16 cellular contexts compared by ENCODE assay signal in genomic region chr5:41109186-41109585, GRCh38. TPM values are rescaled to one million over a fixed set of nuclear protein-coding genes. Genes with fewer than 3 reads are reported as not detected.
DNase-seq lines count a peak whose midpoint lies in the region; ATAC-seq and TF ChIP-seq lines count a peak whose summit lies in the region.
"Had no signal": no experiment of that assay in that cellular context is flagged by ENCODE, and none has a peak within 500 bp of the region (broad histone marks: within the 10 kb centered on the region; RNA-seq: fewer than 3 reads in every experiment).

No MANE protein-coding gene starts in this region.

- peak overlapping the region in 1 of 2 experiments; percentile 66; a peak in 2 of 4 replicates for H4K8ac ChIP-seq in IMR-90 (ENCODE audit: low read depth in 2 of 2, low read length in 2 of 2)

- BruUV-seq in IMR-90 (replicated peaks; lab: Mats Ljungman, UMichigan), result no TSS peak

- H3K4me2 ChIP-seq in IMR-90 (ENCODE audit: low read depth, low read length), result peak overlapping the region; percentile 10; the same call in 1 of the 2 replicates
- no peak overlapping the region for H3K4me2 ChIP-seq in neural cell (ENCODE audit: low read length)
- H3K4me2 ChIP-seq: BLaER1 treated with 17β-estradiol and CSF1 and Interleukin-3, amounts not matched to agents 10 nM and 100 nM had no signal

- H3K4me3 ChIP-seq in IMR-90 (ENCODE audit: insufficient read depth, low read depth, low read length) (no peak overlapping the region), fibroblast of mammary gland (ENCODE audit: control insufficient read depth, low read depth, low read length) (no peak overlapping the region), neural cell (ENCODE audit: low read length) (no peak overlapping the region)
- H3K4me3 ChIP-seq in naive thymus-derived CD4-positive, alpha-beta T cell (ENCODE audit: low read length), result no peak overlapping the region
- H3K4me3 ChIP-seq: BLaER1 treated with 17β-estradiol and CSF1 and Interleukin-3, amounts not matched to agents 10 nM and 100 nM; K562 had no signal

- TF ChIP-seq RAD21 in IMR-90 (IDR thresholded peaks at IDR 0.05; ENCODE audit: low read length) (no peak), neural cell (conservative IDR thresholded peaks at IDR 0.05) (no peak)

- no peak for TF ChIP-seq POLR2A in IMR-90 (IDR thresholded peaks at IDR 0.05; ENCODE audit: low read depth, low read length)

- H3K27me3 Mint-ChIP-seq in naive thymus-derived CD4-positive, alpha-beta T cell, result peaks cover 0 to 6% (median 0%) of the 10 kb centered on the region in 5 donors
- H3K27me3 Mint-ChIP-seq: CD4-positive, CD25-positive, alpha-beta regulatory T cell had no signal

- H2BK20ac ChIP-seq in IMR-90 (ENCODE audit: low read depth, low read length), result peak overlapping the region; percentile 95

- dilution Hi-C loops in IMR-90 (cut with HindIII; ENCODE audit: low sequenced_read_pairs, unreplicated experiment), result no loop called here

- H3K36me3 ChIP-seq in IMR-90 (ENCODE audit: control insufficient read depth, insufficient read depth, low read length), result no peaks in the 10 kb centered on the region
- H3K36me3 ChIP-seq in neural cell (ENCODE audit: insufficient read depth, low read length), result no peaks in the 10 kb centered on the region
- H3K36me3 ChIP-seq in naive thymus-derived CD4-positive, alpha-beta T cell (ENCODE audit: control insufficient read depth in 2 of 3, insufficient read depth in 3 of 3, low read length in 3 of 3), result no peaks in the 10 kb centered on the region
- H3K36me3 ChIP-seq: BLaER1 treated with 17β-estradiol and CSF1 and Interleukin-3, amounts not matched to agents 10 nM and 100 nM had no signal

- DNase-seq in EL, result peak; percentile 50
- peak; percentile 78 for DNase-seq in IMR-90
- DNase-seq in fibroblast of mammary gland (ENCODE audit: low read depth), result peak; percentile 27
- DNase-seq in naive thymus-derived CD4-positive, alpha-beta T cell, result no peak
- DNase-seq: 8988T; Calu3; CD4-positive, CD25-positive, alpha-beta regulatory T cell; DMS 273 treated with DMSO at 0.1 percent for 48 hours; DMS79; GF-D8 had no signal

- H4K5ac ChIP-seq in IMR-90 (ENCODE audit: low read depth, low read length), result peak overlapping the region; percentile 74; the same call in 1 of the 2 replicates

- H2AK9ac ChIP-seq in IMR-90 (replicated peaks; ENCODE audit: low read depth, low read length, poor library complexity), result no peak overlapping the region

- intact Hi-C loops in IMR-90 (cut with micrococcal nuclease), result no loop called here
- intact Hi-C loops in naive thymus-derived CD4-positive, alpha-beta T cell (cut with micrococcal nuclease), result no loop called here

- H3K27me3 ChIP-seq in IMR-90 (ENCODE audit: control insufficient read depth, insufficient read depth, low read length) (no peaks in the 10 kb centered on the region), neural cell (ENCODE audit: insufficient read depth, low read depth, low read length) (no peaks in the 10 kb centered on the region)
- no peaks in the 10 kb centered on the region for H3K27me3 ChIP-seq in naive thymus-derived CD4-positive, alpha-beta T cell (ENCODE audit: control insufficient read depth in 2 of 2, insufficient read depth in 2 of 2, low read length in 2 of 2)
- H3K27me3 ChIP-seq: BLaER1 treated with 17β-estradiol and CSF1 and Interleukin-3, amounts not matched to agents 10 nM and 100 nM had no signal

- TF ChIP-seq CTCF in IMR-90 (conservative IDR thresholded peaks at IDR 0.05; ENCODE audit: low read depth, low read length) (no peak), fibroblast of mammary gland (conservative IDR thresholded peaks at IDR 0.05; ENCODE audit: control insufficient read depth, insufficient read depth, low read depth, low read length) (no peak), neural cell (IDR thresholded peaks at IDR 0.05; ENCODE audit: poor library complexity, severe bottlenecking) (no peak)

- no peak overlapping the region for H2AFZ ChIP-seq in IMR-90 (replicated peaks; ENCODE audit: low read length, poor library complexity)
- no peak overlapping the region for H2AFZ ChIP-seq in neural cell (ENCODE audit: low read depth, low read length)

- no peak overlapping the region for H3K4me3 Mint-ChIP-seq in naive thymus-derived CD4-positive, alpha-beta T cell
- H3K4me3 Mint-ChIP-seq: CD4-positive, CD25-positive, alpha-beta regulatory T cell had no signal

- H3K4me1 Mint-ChIP-seq in naive thymus-derived CD4-positive, alpha-beta T cell, result no peaks in the 10 kb centered on the region
- H3K4me1 Mint-ChIP-seq: CD4-positive, CD25-positive, alpha-beta regulatory T cell had no signal

- H3K27ac ChIP-seq in IMR-90 (ENCODE audit: insufficient read depth, low read length) (no peak overlapping the region), neural cell (ENCODE audit: low read length) (peak overlapping the region; percentile 43)
- no peak overlapping the region for H3K27ac ChIP-seq in naive thymus-derived CD4-positive, alpha-beta T cell (ENCODE audit: low read depth, low read length)
- H3K27ac ChIP-seq: BLaER1 treated with 17β-estradiol and CSF1 and Interleukin-3, amounts not matched to agents 10 nM and 100 nM had no signal

- peaks cover 0 to 6% of the 10 kb centered on the region in 2 experiments; a peak in 1 of 4 replicates for H3K79me1 ChIP-seq in IMR-90 (ENCODE audit: low read depth in 1 of 2, low read length in 2 of 2)

- CTCF ChIA-PET in IMR-90 (lab: Yijun Ruan, JAX), result interaction anchor here (0.6 kb wide), 1 partner anchor 509 kb away, joined by 3 read pairs; no protein-coding TSS in a partner anchor
- CTCF ChIA-PET in naive thymus-derived CD4-positive, alpha-beta T cell (lab: Charles Lee), result no interaction called here

- H2BK120ac ChIP-seq in IMR-90 (ENCODE audit: low read depth, low read length), result peak overlapping the region; percentile 93

- TF ChIP-seq EP300 in neural cell (conservative IDR thresholded peaks at IDR 0.05; ENCODE audit: poor library complexity, severe bottlenecking), result no peak

- H3K9me2 ChIP-seq in neural cell (ENCODE audit: insufficient read depth, low read length), result no peaks in the 10 kb centered on the region

- no peaks in the 10 kb centered on the region for H3K36me3 Mint-ChIP-seq in naive thymus-derived CD4-positive, alpha-beta T cell
- H3K36me3 Mint-ChIP-seq: CD4-positive, CD25-positive, alpha-beta regulatory T cell had no signal

- peak overlapping the region; percentile 46; the same call in 1 of the 2 replicates for H3K56ac ChIP-seq in IMR-90 (ENCODE audit: extremely low read depth, insufficient read depth, low read length)

- peak overlapping the region; percentile 86; the same call in 1 of the 2 replicates for H3K14ac ChIP-seq in IMR-90 (replicated peaks; ENCODE audit: low read depth, low read length)

- peak overlapping the region; percentile 81; the same call in 1 of the 2 replicates for H4K91ac ChIP-seq in IMR-90 (ENCODE audit: insufficient read depth, low read depth, low read length)

- no peak overlapping the region for H3K9ac ChIP-seq in IMR-90 (ENCODE audit: low read depth, low read length)
- H3K9ac ChIP-seq in neural cell (ENCODE audit: low read length), result no peak overlapping the region
- H3K9ac ChIP-seq: BLaER1 treated with 17β-estradiol and CSF1 and Interleukin-3, amounts not matched to agents 10 nM and 100 nM had no signal

- no peak overlapping the region for H2AK5ac ChIP-seq in IMR-90 (ENCODE audit: low read depth, low read length)

- in situ Hi-C loops in IMR-90 (cut with MboI; ENCODE audit: low sequenced_read_pairs), result no loop called here

- no peak overlapping the region for H2BK15ac ChIP-seq in IMR-90 (ENCODE audit: low read depth, low read length)

- H3K27ac Mint-ChIP-seq in naive thymus-derived CD4-positive, alpha-beta T cell, result no peak overlapping the region
- H3K27ac Mint-ChIP-seq: CD4-positive, CD25-positive, alpha-beta regulatory T cell had no signal

- H3K4ac ChIP-seq in IMR-90 (ENCODE audit: low read depth, low read length), result peak overlapping the region; percentile 86; the same call in 1 of the 2 replicates

- H3K4me1 ChIP-seq in IMR-90 (ENCODE audit: control insufficient read depth, insufficient read depth, low read length), result peaks cover 22% of the 10 kb centered on the region
- H3K4me1 ChIP-seq in naive thymus-derived CD4-positive, alpha-beta T cell (ENCODE audit: control insufficient read depth in 2 of 2, insufficient read depth in 2 of 2, low read length in 2 of 2), result no peaks in the 10 kb centered on the region
- H3K4me1 ChIP-seq: BLaER1 treated with 17β-estradiol and CSF1 and Interleukin-3, amounts not matched to agents 10 nM and 100 nM had no signal

- H3F3A ChIP-seq in neural cell (ENCODE audit: insufficient read depth, low read length, poor library complexity, severe bottlenecking), result no peaks in the 10 kb centered on the region

- H3K9me3 ChIP-seq in IMR-90 (ENCODE audit: control insufficient read depth, insufficient read depth, low read length) (peaks cover 2% of the 10 kb centered on the region), neural cell (ENCODE audit: low read length) (no peaks in the 10 kb centered on the region)
- H3K9me3 ChIP-seq in naive thymus-derived CD4-positive, alpha-beta T cell (ENCODE audit: control insufficient read depth in 2 of 3, low read length in 3 of 3), result no peaks in the 10 kb centered on the region
- H3K9me3 ChIP-seq: BLaER1 treated with 17β-estradiol and CSF1 and Interleukin-3, amounts not matched to agents 10 nM and 100 nM had no signal

- H4K20me1 ChIP-seq in IMR-90 (ENCODE audit: insufficient read depth, low read length) (no peaks in the 10 kb centered on the region), neural cell (ENCODE audit: insufficient read depth) (no peaks in the 10 kb centered on the region)
- H4K20me1 ChIP-seq: BLaER1 treated with 17β-estradiol and CSF1 and Interleukin-3, amounts not matched to agents 10 nM and 100 nM had no signal

- H3K79me2 ChIP-seq in neural cell (replicated peaks; ENCODE audit: insufficient read depth, low read length), result no peaks in the 10 kb centered on the region

- POLR2A ChIA-PET in IMR-90 (lab: Charles Lee; ENCODE audit: unreplicated experiment), result interaction anchor here (0.6 kb wide), 1 partner anchor 130 kb away, joined by 4 read pairs; no protein-coding TSS in a partner anchor
- POLR2A ChIA-PET in naive thymus-derived CD4-positive, alpha-beta T cell (lab: Charles Lee), result no interaction called here

- H3K9me3 Mint-ChIP-seq in naive thymus-derived CD4-positive, alpha-beta T cell, result peaks cover 0 to 11% (median 0%) of the 10 kb centered on the region in 11 donors

- H2BK5ac ChIP-seq in IMR-90 (ENCODE audit: low read depth, low read length, poor library complexity, severe bottlenecking), result peak overlapping the region; percentile 97

- ATAC-seq in IMR-90 (ENCODE audit: low read depth), result peak; percentile 68
- no peak for ATAC-seq in naive thymus-derived CD4-positive, alpha-beta T cell
- no peak for ATAC-seq in GM19023 (IDR thresholded peaks at IDR 0.05; ENCODE audit: unreplicated experiment)
- no peak for ATAC-seq in HG03571 (IDR thresholded peaks at IDR 0.05; ENCODE audit: unreplicated experiment)
- ATAC-seq: K562 had no signal

- peak overlapping the region; percentile 30; the same call in 1 of the 2 replicates for H3K18ac ChIP-seq in IMR-90 (ENCODE audit: low read depth, low read length)

- H3K9me1 ChIP-seq in IMR-90 (ENCODE audit: insufficient read depth, low read length), result peaks cover 8% of the 10 kb centered on the region

- peak overlapping the region; percentile 86; the same call in 1 of the 2 replicates for H3K23ac ChIP-seq in IMR-90 (ENCODE audit: low read depth, low read length)

RNA-seq across cellular contexts. Expression of gene MROH2B, which starts 38.0 kb away (rescaled TPM):
- not detected in 2 replicates for total RNA-seq in IMR-90 (2012; rRNA removed)
- polyA plus RNA-seq in IMR-90 (2012; rRNA removed) (not detected in 2 replicates), neural cell (not detected in 2 replicates)
- polyA plus RNA-seq in IMR-90 (2012; cell fraction: cytosol; rRNA removed), result not detected in 2 replicates
- polyA plus RNA-seq in IMR-90 (2012; cell fraction: nucleus; rRNA removed; ENCODE audit: low replicate concordance), result not detected in 2 replicates
- not detected in 2 replicates for polyA minus RNA-seq in neural cell
- not detected for total RNA-seq in naive thymus-derived CD4-positive, alpha-beta T cell
- not detected for polyA plus RNA-seq in naive thymus-derived CD4-positive, alpha-beta T cell
- total RNA-seq: Calu3; CD4-positive, CD25-positive, alpha-beta regulatory T cell; H4; K562 had no signal
- polyA plus RNA-seq: CD4-positive, CD25-positive, alpha-beta regulatory T cell; K562 had no signal

Comparison
In these comparisons a context has a peak if more than half of its experiments do, and no peak if none do; other contexts are left out.
1. DNase-seq: peak in EL (single experiment), IMR-90 (single experiment) and fibroblast of mammary gland (single experiment); none in naive thymus-derived CD4-positive, alpha-beta T cell (0 of 9).